ENCODE assay signal across 8 cellular contexts in genomic region chr15:50107591-50108408, GRCh38. TPM values are rescaled to one million over a fixed set of nuclear protein-coding genes. Genes with fewer than 3 reads are reported as not detected.
A peak's percentile ranks its signal among the peaks of the same experiment; 100 is the strongest.
DNase-seq lines count a peak whose midpoint lies in the region; ATAC-seq lines count a peak whose summit lies in the region.

No MANE protein-coding gene starts in this region.

- H3K4me3 Mint-ChIP-seq in activated T-helper 1 cell treated with anti-CD3 and anti-CD28 coated beads, Interleukin-12 subunit alpha, Interleukin-12 subunit beta, Interleukin-2, Interleukin-4 antibody, amounts not matched to agents 30 ng/mL and 10 ng/mL and 1 ng/mL, durations not matched to agents 14 hours and 24 hours and 36 hours: peak overlapping the region; percentile 75
- H3K4me3 Mint-ChIP-seq in stimulated activated effector memory CD8-positive, alpha-beta T cell treated with anti-CD3 and anti-CD28 coated beads, Interleukin-12 subunit alpha, Interleukin-12 subunit beta, amount 100 ng/mL, for 72 hours: peak overlapping the region; percentile 64

- peaks cover 16% of the 10 kb centered on the region for H3K9me3 Mint-ChIP-seq in activated T-helper 1 cell treated with anti-CD3 and anti-CD28 coated beads, Interleukin-12 subunit alpha, Interleukin-12 subunit beta, Interleukin-2, Interleukin-4 antibody, amounts not matched to agents 30 ng/mL and 10 ng/mL and 1 ng/mL, durations not matched to agents 14 hours and 24 hours and 36 hours
- H3K9me3 Mint-ChIP-seq in stimulated activated effector memory CD8-positive, alpha-beta T cell treated with anti-CD3 and anti-CD28 coated beads, Interleukin-12 subunit alpha, Interleukin-12 subunit beta, amount 100 ng/mL, for 72 hours: peaks cover 4% of the 10 kb centered on the region

- no peaks in the 10 kb centered on the region for H3K27me3 Mint-ChIP-seq in activated T-helper 1 cell treated with anti-CD3 and anti-CD28 coated beads, Interleukin-12 subunit alpha, Interleukin-12 subunit beta, Interleukin-2, Interleukin-4 antibody, amounts not matched to agents 30 ng/mL and 10 ng/mL and 1 ng/mL, durations not matched to agents 14 hours and 24 hours and 36 hours (ENCODE audit: insufficient read depth)

- intact Hi-C loops in activated T-helper 1 cell treated with anti-CD3 and anti-CD28 coated beads, Interleukin-12 subunit alpha, Interleukin-12 subunit beta, Interleukin-2, Interleukin-4 antibody, amounts not matched to agents 30 ng/mL and 10 ng/mL and 1 ng/mL, durations not matched to agents 14 hours and 24 hours and 36 hours (cut with micrococcal nuclease): loop anchor here (1.0 to 5.0 kb wide), 7 partner anchors 12 to 153 kb away; partner anchors contain the start of genes ATP8B4 and SLC27A2

- H3K27ac Mint-ChIP-seq in activated T-helper 1 cell treated with anti-CD3 and anti-CD28 coated beads, Interleukin-12 subunit alpha, Interleukin-12 subunit beta, Interleukin-2, Interleukin-4 antibody, amounts not matched to agents 30 ng/mL and 10 ng/mL and 1 ng/mL, durations not matched to agents 14 hours and 24 hours and 36 hours: peak overlapping the region; percentile 93
- peak overlapping the region; percentile 87 for H3K27ac Mint-ChIP-seq in stimulated activated effector memory CD8-positive, alpha-beta T cell treated with anti-CD3 and anti-CD28 coated beads, Interleukin-12 subunit alpha, Interleukin-12 subunit beta, amount 100 ng/mL, for 72 hours

- peaks cover 93% of the 10 kb centered on the region for H3K4me1 Mint-ChIP-seq in activated T-helper 1 cell treated with anti-CD3 and anti-CD28 coated beads, Interleukin-12 subunit alpha, Interleukin-12 subunit beta, Interleukin-2, Interleukin-4 antibody, amounts not matched to agents 30 ng/mL and 10 ng/mL and 1 ng/mL, durations not matched to agents 14 hours and 24 hours and 36 hours (ENCODE audit: low read depth)
- peaks cover 63% of the 10 kb centered on the region for H3K4me1 Mint-ChIP-seq in stimulated activated effector memory CD8-positive, alpha-beta T cell treated with anti-CD3 and anti-CD28 coated beads, Interleukin-12 subunit alpha, Interleukin-12 subunit beta, amount 100 ng/mL, for 72 hours

- DNase-seq in Ammon's horn (ENCODE audit: low spot score): peak; percentile 74
- DNase-seq in activated T-helper 1 cell treated with anti-CD3 and anti-CD28 coated beads, Interleukin-12 subunit alpha, Interleukin-12 subunit beta, Interleukin-2, Interleukin-4 antibody, amounts not matched to agents 30 ng/mL and 10 ng/mL and 1 ng/mL, durations not matched to agents 14 hours and 24 hours and 36 hours (ENCODE audit: low spot score): peak; percentile 44
- peak in 1 of 2 donors; percentile 78 for DNase-seq in stimulated activated effector memory CD8-positive, alpha-beta T cell treated with anti-CD3 and anti-CD28 coated beads, Interleukin-12 subunit alpha, Interleukin-12 subunit beta, amount 100 ng/mL, for 72 hours (ENCODE audit: low spot score in 2 of 2)
- DNase-seq in NCI-H2029 treated with DMSO at 0.1 percent for 48 hours (lab: John Stamatoyannopoulos, UW): no peak
- no peak for DNase-seq in NCI-H2029 (lab: John Stamatoyannopoulos, UW)
- DNase-seq in NCI-H2227 treated with DMSO at 0.1 percent for 48 hours (lab: John Stamatoyannopoulos, UW): no peak

- ATAC-seq in GM19324 (IDR thresholded peaks at IDR 0.05; ENCODE audit: low FRiP score, unreplicated experiment) (peak; percentile 91), HG03139 (IDR thresholded peaks at IDR 0.05; ENCODE audit: unreplicated experiment) (peak; percentile 95)
- ATAC-seq in stimulated activated effector memory CD8-positive, alpha-beta T cell treated with anti-CD3 and anti-CD28 coated beads, Interleukin-12 subunit alpha, Interleukin-12 subunit beta, amount 100 ng/mL, for 72 hours: peak; percentile 91

- H3K36me3 Mint-ChIP-seq in activated T-helper 1 cell treated with anti-CD3 and anti-CD28 coated beads, Interleukin-12 subunit alpha, Interleukin-12 subunit beta, Interleukin-2, Interleukin-4 antibody, amounts not matched to agents 30 ng/mL and 10 ng/mL and 1 ng/mL, durations not matched to agents 14 hours and 24 hours and 36 hours (ENCODE audit: low read depth): peaks cover 43% of the 10 kb centered on the region
- peaks cover 46% of the 10 kb centered on the region for H3K36me3 Mint-ChIP-seq in stimulated activated effector memory CD8-positive, alpha-beta T cell treated with anti-CD3 and anti-CD28 coated beads, Interleukin-12 subunit alpha, Interleukin-12 subunit beta, amount 100 ng/mL, for 72 hours

RNA-seq across cellular contexts. Expression of gene ATP8B4, which starts 11.2 kb away (rescaled TPM):
- 49.7 and 52.9 TPM in 2 replicates for total RNA-seq in activated T-helper 1 cell treated with anti-CD3 and anti-CD28 coated beads, Interleukin-12 subunit alpha, Interleukin-12 subunit beta, Interleukin-2, Interleukin-4 antibody, amounts not matched to agents 30 ng/mL and 10 ng/mL and 1 ng/mL, durations not matched to agents 14 hours and 24 hours and 36 hours

Comparison
In these comparisons a context has a peak if more than half of its experiments do, and no peak if none do; other contexts are left out.
1. DNase-seq: peak in Ammon's horn (single experiment) and activated T-helper 1 cell treated with anti-CD3 and anti-CD28 coated beads, Interleukin-12 subunit alpha, Interleukin-12 subunit beta, Interleukin-2, Interleukin-4 antibody, amounts not matched to agents 30 ng/mL and 10 ng/mL and 1 ng/mL, durations not matched to agents 14 hours and 24 hours and 36 hours (single experiment); none in NCI-H2029 treated with DMSO at 0.1 percent for 48 hours (single experiment), NCI-H2029 (single experiment) and NCI-H2227 treated with DMSO at 0.1 percent for 48 hours (single experiment).
2. Peak in every context shown above with its lines, with median percentiles within 50 percentile points of each other: ATAC-seq.